In genomic region chr21:45246014-45246413, GRCh38 we compare ENCODE assay signal across 22 cellular contexts. TPM values are rescaled to one million over a fixed set of nuclear protein-coding genes. Genes with fewer than 3 reads are reported as not detected.
DNase-seq lines count a peak whose midpoint lies in the region; ATAC-seq, FAIRE-seq and TF ChIP-seq lines count a peak whose summit lies in the region.
"Had no signal": no experiment of that assay in that cellular context is flagged by ENCODE, and none has a peak within 500 bp of the region (broad histone marks: within the 10 kb centered on the region; RNA-seq: fewer than 3 reads in every experiment).

No MANE protein-coding gene starts in this region.

- ATAC-seq in HepG2: no peak
- no peak for ATAC-seq in right lobe of liver
- no peak for ATAC-seq in HG02884 (IDR thresholded peaks at IDR 0.05; ENCODE audit: unreplicated experiment)
- ATAC-seq: GM12878, K562 had no signal

- H3K36me3 Mint-ChIP-seq in progenitor cell of endocrine pancreas (ENCODE audit: insufficient read depth): peaks cover 6% of the 10 kb centered on the region

- H3K27ac Mint-ChIP-seq in progenitor cell of endocrine pancreas: no peak overlapping the region
- H3K27ac Mint-ChIP-seq: CD4-positive, CD25-positive, alpha-beta regulatory T cell; CD8-positive, alpha-beta memory T cell had no signal

- no peak for TF ChIP-seq EP300 in HepG2 (IDR thresholded peaks at IDR 0.05; ENCODE audit: low read depth in 2 of 2, low read length in 2 of 2)
- TF ChIP-seq EP300 in HepG2 (CRISPR knock-in tag; IDR thresholded peaks at IDR 0.05; ENCODE audit: borderline replicate concordance): no peak

- intact Hi-C loops in HepG2 (cut with micrococcal nuclease; ENCODE audit: unreplicated experiment) (no loop called here), right lobe of liver (cut with DNase I) (no loop called here)

- H3K4me2 ChIP-seq in HepG2 (ENCODE audit: low read depth, low read length): no peak overlapping the region

- H3K9ac ChIP-seq in HepG2 (ENCODE audit: insufficient read depth, low read depth, low read length): no peak overlapping the region
- H3K9ac ChIP-seq: GM23248 had no signal

- CTCF ChIA-PET in HepG2 (lab: Yijun Ruan, JAX; ENCODE audit: low intra/inter-chr PET ratio, low total read pairs): no interaction called here

- H3K4me3 Mint-ChIP-seq in progenitor cell of endocrine pancreas (ENCODE audit: low read depth): no peak overlapping the region
- H3K4me3 Mint-ChIP-seq: CD4-positive, CD25-positive, alpha-beta regulatory T cell; CD8-positive, alpha-beta memory T cell had no signal

- WGBS in HepG2 (ENCODE audit: low lambda C conversion rate): 17% methylated on average over 5 of the region's 9 CpGs
- WGBS in right lobe of liver (ENCODE audit: insufficient coverage, low coverage, low lambda C conversion rate, missing lambda C conversion rate): 49% methylated on average over 4 of the region's 9 CpGs

- H4K20me1 ChIP-seq in HepG2 (ENCODE audit: insufficient read depth, low read length): no peaks in the 10 kb centered on the region

- POLR2A ChIA-PET in HepG2 (lab: Yijun Ruan, JAX): no interaction called here

- peaks cover 3 to 39% of the 10 kb centered on the region in 2 experiments; a peak in 4 of 5 replicates for H3K27me3 ChIP-seq in HepG2 (ENCODE audit: control insufficient read depth in 1 of 2, insufficient read depth in 2 of 2, low read length in 2 of 2)
- H3K27me3 ChIP-seq in right lobe of liver: no peaks in the 10 kb centered on the region
- H3K27me3 ChIP-seq: BE2C had no signal

- peaks cover 15% of the 10 kb centered on the region for H3K9me3 ChIP-seq in HepG2 (ENCODE audit: low read length)
- H3K9me3 ChIP-seq in right lobe of liver: peaks cover 0 to 6% (median 0%) of the 10 kb centered on the region in 4 donors
- H3K9me3 ChIP-seq: BE2C had no signal

- no peak for TF ChIP-seq RAD21 in HepG2 (CRISPR knock-in tag; IDR thresholded peaks at IDR 0.05)

- no peak for FAIRE-seq in HepG2 (lab: Jason Lieb, UNC)
- FAIRE-seq: GM12878, GM19239, H54, K562 had no signal

- no peaks in the 10 kb centered on the region for H3K36me3 ChIP-seq in HepG2 (replicated peaks in 1 of 2; ENCODE audit: control insufficient read depth in 1 of 2, insufficient read depth in 2 of 2, low read length in 2 of 2)
- no peaks in the 10 kb centered on the region for H3K36me3 ChIP-seq in right lobe of liver
- H3K36me3 ChIP-seq: BE2C had no signal

- no peak for DNase-seq in HepG2 (ENCODE audit: low spot score)
- no peak for DNase-seq in right lobe of liver
- DNase-seq in coronary artery (ENCODE audit: low spot score): peak; percentile 31
- peak; percentile 59 for DNase-seq in left kidney (ENCODE audit: low read depth, low spot score)
- peak; percentile 5 for DNase-seq in progenitor cell of endocrine pancreas (ENCODE audit: low spot score, unreplicated experiment)
- DNase-seq in activated CD4-positive, CD25-positive, alpha-beta regulatory T cell treated with anti-CD3 and anti-CD28 coated beads, Interleukin-2, amount 50 U/mL, for 72 hours: no peak
- DNase-seq in hippocampal formation (lab: John Stamatoyannopoulos, UW): no peak
- DNase-seq: BE2C; C1 segment of cervical spinal cord; CD4-positive, CD25-positive, alpha-beta regulatory T cell; CD8-positive, alpha-beta memory T cell; COR-L47; DMS 273 treated with DMSO at 0.1 percent for 48 hours; DMS53; DND-41; EL; GM23248 had no signal

- in situ Hi-C loops in HepG2 (cut with HindIII; ENCODE audit: extremely low pct_ligation_motif_present, low pct_unique_long_range_greater_than_20kb): no loop called here

- no peak overlapping the region for H3K27ac ChIP-seq in HepG2 (ENCODE audit: extremely low read length, insufficient read depth, low read length)
- no peak overlapping the region for H3K27ac ChIP-seq in right lobe of liver
- H3K27ac ChIP-seq in coronary artery: no peak overlapping the region
- H3K27ac ChIP-seq: GM23248 had no signal

- H3K4me1 ChIP-seq in HepG2 (ENCODE audit: insufficient read depth, low read length) (peaks cover 15% of the 10 kb centered on the region), right lobe of liver (peaks cover 0 to 6% (median 0%) of the 10 kb centered on the region in 4 donors)
- H3K4me1 ChIP-seq: BE2C had no signal

- peaks cover 14% of the 10 kb centered on the region for H3K4me1 Mint-ChIP-seq in progenitor cell of endocrine pancreas (ENCODE audit: low read depth)
- H3K4me1 Mint-ChIP-seq: CD8-positive, alpha-beta memory T cell had no signal

- H3K79me2 ChIP-seq in HepG2 (ENCODE audit: insufficient read depth, low read length): no peaks in the 10 kb centered on the region

- H3K27me3 Mint-ChIP-seq in progenitor cell of endocrine pancreas: peaks cover 12% of the 10 kb centered on the region

- no peak overlapping the region for H2AFZ ChIP-seq in HepG2 (ENCODE audit: low read length)
- H2AFZ ChIP-seq: GM23248 had no signal

- no TSS peak for BruUV-seq in HepG2 (replicated peaks; lab: Mats Ljungman, UMichigan)

- no peak for TF ChIP-seq CTCF in HepG2 (CRISPR knock-in tag; IDR thresholded peaks at IDR 0.05)
- TF ChIP-seq CTCF in right lobe of liver (IDR thresholded peaks at IDR 0.05): no peak
- no peak for TF ChIP-seq CTCF in coronary artery (IDR thresholded peaks at IDR 0.05)
- TF ChIP-seq CTCF in progenitor cell of endocrine pancreas (IDR thresholded peaks at IDR 0.05; ENCODE audit: unreplicated experiment): no peak

- peaks cover 17% of the 10 kb centered on the region for H3K9me3 Mint-ChIP-seq in progenitor cell of endocrine pancreas (ENCODE audit: low read depth)

- no peak for TF ChIP-seq POLR2A in HepG2 (IDR thresholded peaks at IDR 0.05; ENCODE audit: insufficient read depth in 1 of 2, low read depth in 2 of 2, low read length in 2 of 2)
- TF ChIP-seq POLR2A in right lobe of liver (IDR thresholded peaks at IDR 0.05): no peak

- H3K4me3 ChIP-seq in HepG2 (replicated peaks in 1 of 3; ENCODE audit: insufficient read depth in 1 of 3, low read depth in 2 of 3, low read length in 3 of 3) (no peak overlapping the region), right lobe of liver (no peak overlapping the region), coronary artery (no peak overlapping the region)
- H3K4me3 ChIP-seq: GM12878, GM23248, K562 had no signal

TF ChIP-seq in HepG2, 621 proteins besides CTCF, POLR2A, EP300 and RAD21:
- TF ChIP-seq KMT2B (CRISPR knock-in tag; IDR thresholded peaks at IDR 0.05) (no peak), CREB1 (IDR thresholded peaks at IDR 0.05) (peak; percentile 83), CREB1 (CRISPR knock-in tag; IDR thresholded peaks at IDR 0.05) (no peak)

RNA-seq across cellular contexts. Expression of gene POFUT2, which starts 41.7 kb away (rescaled TPM):
- 9.8 and 24.0 TPM in 2 replicates for total RNA-seq in HepG2 (2016; rRNA removed; fragmentation: Illumina TruSeq; extraction: Trizol)
- total RNA-seq in HepG2 (2016; cell fraction: cytosol; rRNA removed; fragmentation: Illumina TruSeq; extraction: Trizol; ENCODE audit: low read depth): 2.9 and 4.1 TPM in 2 replicates
- total RNA-seq in HepG2 (2016; cell fraction: insoluble cytoplasmic fraction; rRNA removed; fragmentation: Illumina TruSeq; extraction: Trizol): 8.5 and 20.1 TPM in 2 replicates
- 7.7 and 7.9 TPM in 2 replicates for total RNA-seq in HepG2 (2016; cell fraction: membrane; rRNA removed; fragmentation: Illumina TruSeq; extraction: Trizol)
- 29.0 and 30.4 TPM in 2 replicates for total RNA-seq in HepG2 (2016; cell fraction: nucleus; rRNA removed; fragmentation: Illumina TruSeq; extraction: Trizol)
- 21.7 and 22.8 TPM in 2 replicates for polyA plus RNA-seq in HepG2 (2011; rRNA removed)
- polyA plus RNA-seq in HepG2 (2011; cell fraction: cytosol; rRNA removed): 14.9 and 16.0 TPM in 2 replicates
- polyA plus RNA-seq in HepG2 (2011; cell fraction: nucleus; rRNA removed): 67.0 and 84.3 TPM in 2 replicates
- 25.3 and 34.5 TPM in 2 replicates for polyA plus RNA-seq in HepG2 (2012)
- 3.3 and 3.7 TPM in 2 replicates for polyA plus RNA-seq in HepG2 (2016; cell fraction: cytosol; fragmentation: Illumina TruSeq; extraction: Trizol; ENCODE audit: low read depth)
- 7.8 and 10.0 TPM in 2 replicates for polyA plus RNA-seq in HepG2 (2016; cell fraction: insoluble cytoplasmic fraction; fragmentation: Illumina TruSeq; extraction: Trizol; ENCODE audit: low read depth)
- 6.3 and 6.9 TPM in 2 replicates for polyA plus RNA-seq in HepG2 (2016; cell fraction: membrane; fragmentation: Illumina TruSeq; extraction: Trizol; ENCODE audit: low read depth)
- 66.5 TPM in 2 replicates for polyA plus RNA-seq in HepG2 (2016; cell fraction: nucleus; fragmentation: Illumina TruSeq; extraction: Trizol; ENCODE audit: insufficient read depth, low read depth)
- polyA minus RNA-seq in HepG2 (2011; rRNA and poly(A)+ RNA removed; ENCODE audit: low replicate concordance): 10.4 and 14.1 TPM in 2 replicates
- 8.6 and 9.1 TPM in 2 replicates for polyA minus RNA-seq in HepG2 (2011; cell fraction: cytosol; rRNA and poly(A)+ RNA removed)
- 22.9 and 23.1 TPM in 2 replicates for polyA minus RNA-seq in HepG2 (2011; cell fraction: nucleus; rRNA and poly(A)+ RNA removed)
- 10 to 100 TPM; 10.5 to 22.0 (median 13.7) TPM for total RNA-seq in right lobe of liver
- total RNA-seq in progenitor cell of endocrine pancreas: 47.8 and 51.5 TPM in 2 replicates

Comparison
In these comparisons a context has a peak if more than half of its experiments do, and no peak if none do; other contexts are left out.
1. DNase-seq: peak in coronary artery (single experiment), left kidney (single experiment) and progenitor cell of endocrine pancreas (single experiment); none in HepG2 (single experiment), right lobe of liver (0 of 3), activated CD4-positive, CD25-positive, alpha-beta regulatory T cell treated with anti-CD3 and anti-CD28 coated beads, Interleukin-2, amount 50 U/mL, for 72 hours (single experiment) and hippocampal formation (0 of 2).